ENCODE assay signal across 1 cellular context in the genomic region with DNA sequence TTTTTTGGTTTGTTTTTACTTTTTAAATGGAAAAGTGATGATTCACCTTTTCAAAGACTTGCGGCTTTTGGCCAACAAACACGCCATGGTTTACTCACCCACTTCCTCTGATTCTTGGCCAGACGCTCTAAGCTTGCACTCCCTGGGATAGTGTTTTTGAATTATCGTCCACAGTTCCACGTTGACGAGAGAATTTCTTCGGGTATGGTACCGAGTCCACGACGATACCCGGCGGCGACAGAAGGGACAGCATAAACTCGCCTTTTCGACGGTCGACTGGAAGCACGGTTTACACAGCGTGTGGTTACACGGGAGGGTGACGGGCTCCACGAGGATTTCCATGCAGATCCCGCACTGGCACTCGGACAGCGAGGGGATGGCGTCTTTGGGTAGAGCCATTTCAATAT.
A peak's percentile ranks its signal among the peaks of the same experiment; 100 is the strongest.
TF ChIP-seq lines count a peak whose summit lies in the region.

No MANE protein-coding gene starts in this region.

TF ChIP-seq in HepG2, 621 proteins besides CTCF, POLR2A, EP300 and RAD21 (continued from another document and continues in another):
- TF ChIP-seq ZNF512B (CRISPR knock-in tag; IDR thresholded peaks at IDR 0.05; ENCODE audit: borderline replicate concordance) (no peak), HNRNPK (IDR thresholded peaks at IDR 0.05; ENCODE audit: low read depth, low read length, poor library complexity, severe bottlenecking) (no peak), REPIN1 (CRISPR knock-in tag; IDR thresholded peaks at IDR 0.05; ENCODE audit: borderline replicate concordance, low read depth) (no peak), TERF1 (CRISPR knock-in tag; IDR thresholded peaks at IDR 0.05) (no peak), RARA (CRISPR knock-in tag; IDR thresholded peaks at IDR 0.05) (0 out of 2 replicates have a peak, but pooled peaks have one; percentile 5), ARID4A (CRISPR knock-in tag; IDR thresholded peaks at IDR 0.05; ENCODE audit: borderline replicate concordance) (no peak), JARID2 (CRISPR knock-in tag; IDR thresholded peaks at IDR 0.05; ENCODE audit: insufficient replicate concordance) (no peak), NAIF1 (CRISPR knock-in tag; IDR thresholded peaks at IDR 0.05; ENCODE audit: borderline replicate concordance) (no peak), HDAC1 (CRISPR knock-in tag; IDR thresholded peaks at IDR 0.05) (no peak), ZNF747 (CRISPR knock-in tag; IDR thresholded peaks at IDR 0.05; ENCODE audit: borderline replicate concordance) (peak; percentile 32; the same call in 1 of the 2 replicates), ZNF136 (CRISPR knock-in tag; IDR thresholded peaks at IDR 0.05; ENCODE audit: low read depth) (no peak), SAP130 (CRISPR knock-in tag; IDR thresholded peaks at IDR 0.05; ENCODE audit: low read depth) (peak; percentile 17; the same call in 1 of the 2 replicates), CEBPG (CRISPR knock-in tag; IDR thresholded peaks at IDR 0.05) (no peak), HHEX (CRISPR knock-in tag; IDR thresholded peaks at IDR 0.05) (no peak), KLF15 (CRISPR knock-in tag; IDR thresholded peaks at IDR 0.05; ENCODE audit: borderline replicate concordance) (peak; percentile 15; the same call in 1 of the 2 replicates), NFKBIZ (CRISPR knock-in tag; IDR thresholded peaks at IDR 0.05) (0 out of 2 replicates have a peak, but pooled peaks have one; percentile 40), GFI1 (CRISPR knock-in tag; IDR thresholded peaks at IDR 0.05; ENCODE audit: borderline replicate concordance) (no peak), ZNF792 (CRISPR knock-in tag; IDR thresholded peaks at IDR 0.05) (no peak), AGO1 (IDR thresholded peaks at IDR 0.05; ENCODE audit: low read depth, low read length, poor library complexity, severe bottlenecking) (no peak), SALL1 (CRISPR knock-in tag; IDR thresholded peaks at IDR 0.05) (0 out of 2 replicates have a peak, but pooled peaks have one; percentile 12), KMT2A (CRISPR knock-in tag; IDR thresholded peaks at IDR 0.05) (no peak; the same call in 1 of the 2 replicates), ZBTB43 (CRISPR knock-in tag; conservative IDR thresholded peaks at IDR 0.05) (no peak), IRF1 (CRISPR knock-in tag; IDR thresholded peaks at IDR 0.05; ENCODE audit: low read depth) (no peak), HOXA3 (CRISPR knock-in tag; IDR thresholded peaks at IDR 0.05) (no peak), GZF1 (CRISPR knock-in tag; IDR thresholded peaks at IDR 0.05) (no peak), ZNF230 (CRISPR knock-in tag; IDR thresholded peaks at IDR 0.05) (no peak), ZNF841 (CRISPR knock-in tag; IDR thresholded peaks at IDR 0.05; ENCODE audit: borderline replicate concordance) (no peak)
- TF ChIP-seq, protein P1, sequence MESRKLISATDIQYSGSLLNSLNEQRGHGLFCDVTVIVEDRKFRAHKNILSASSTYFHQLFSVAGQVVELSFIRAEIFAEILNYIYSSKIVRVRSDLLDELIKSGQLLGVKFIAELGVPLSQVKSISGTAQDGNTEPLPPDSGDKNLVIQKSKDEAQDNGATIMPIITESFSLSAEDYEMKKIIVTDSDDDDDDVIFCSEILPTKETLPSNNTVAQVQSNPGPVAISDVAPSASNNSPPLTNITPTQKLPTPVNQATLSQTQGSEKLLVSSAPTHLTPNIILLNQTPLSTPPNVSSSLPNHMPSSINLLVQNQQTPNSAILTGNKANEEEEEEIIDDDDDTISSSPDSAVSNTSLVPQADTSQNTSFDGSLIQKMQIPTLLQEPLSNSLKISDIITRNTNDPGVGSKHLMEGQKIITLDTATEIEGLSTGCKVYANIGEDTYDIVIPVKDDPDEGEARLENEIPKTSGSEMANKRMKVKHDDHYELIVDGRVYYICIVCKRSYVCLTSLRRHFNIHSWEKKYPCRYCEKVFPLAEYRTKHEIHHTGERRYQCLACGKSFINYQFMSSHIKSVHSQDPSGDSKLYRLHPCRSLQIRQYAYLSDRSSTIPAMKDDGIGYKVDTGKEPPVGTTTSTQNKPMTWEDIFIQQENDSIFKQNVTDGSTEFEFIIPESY (CRISPR knock-in tag; IDR thresholded peaks at IDR 0.05) = no peak
- TF ChIP-seq, protein P2, sequence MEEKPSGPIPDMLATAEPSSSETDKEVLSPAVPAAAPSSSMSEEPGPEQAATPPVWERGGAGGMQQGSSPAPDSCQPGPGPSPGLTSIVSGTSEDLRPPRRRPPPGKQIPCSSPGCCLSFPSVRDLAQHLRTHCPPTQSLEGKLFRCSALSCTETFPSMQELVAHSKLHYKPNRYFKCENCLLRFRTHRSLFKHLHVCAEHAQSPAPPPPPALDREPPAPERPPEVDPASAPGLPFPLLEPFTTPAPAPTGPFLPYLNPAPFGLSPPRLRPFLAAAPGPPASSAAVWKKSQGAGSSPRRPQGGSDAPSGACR (CRISPR knock-in tag; IDR thresholded peaks at IDR 0.05) = no peak
- TF ChIP-seq, protein P3, sequence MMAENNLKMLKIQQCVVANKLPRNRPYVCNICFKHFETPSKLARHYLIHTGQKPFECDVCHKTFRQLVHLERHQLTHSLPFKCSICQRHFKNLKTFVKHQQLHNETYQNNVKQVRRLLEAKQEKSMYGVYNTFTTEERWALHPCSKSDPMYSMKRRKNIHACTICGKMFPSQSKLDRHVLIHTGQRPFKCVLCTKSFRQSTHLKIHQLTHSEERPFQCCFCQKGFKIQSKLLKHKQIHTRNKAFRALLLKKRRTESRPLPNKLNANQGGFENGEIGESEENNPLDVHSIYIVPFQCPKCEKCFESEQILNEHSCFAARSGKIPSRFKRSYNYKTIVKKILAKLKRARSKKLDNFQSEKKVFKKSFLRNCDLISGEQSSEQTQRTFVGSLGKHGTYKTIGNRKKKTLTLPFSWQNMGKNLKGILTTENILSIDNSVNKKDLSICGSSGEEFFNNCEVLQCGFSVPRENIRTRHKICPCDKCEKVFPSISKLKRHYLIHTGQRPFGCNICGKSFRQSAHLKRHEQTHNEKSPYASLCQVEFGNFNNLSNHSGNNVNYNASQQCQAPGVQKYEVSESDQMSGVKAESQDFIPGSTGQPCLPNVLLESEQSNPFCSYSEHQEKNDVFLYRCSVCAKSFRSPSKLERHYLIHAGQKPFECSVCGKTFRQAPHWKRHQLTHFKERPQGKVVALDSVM (CRISPR knock-in tag; IDR thresholded peaks at IDR 0.05) = 0 out of 2 replicates have a peak, but pooled peaks have one; percentile 18
